In genomic region chr1:207000641-207001291, GRCh38 we compare ENCODE assay signal across 32 cellular contexts. TPM values are rescaled to one million over a fixed set of nuclear protein-coding genes. Genes with fewer than 3 reads are reported as not detected.
"Had no signal": no experiment of that assay in that cellular context is flagged by ENCODE, and none has a peak within 500 bp of the region (broad histone marks: within the 10 kb centered on the region; RNA-seq: fewer than 3 reads in every experiment).

No MANE protein-coding gene starts in this region.

- DNase-seq: effector CD4-positive, alpha-beta T cell; endodermal cell; heart left ventricle; hypothalamus; islet precursor cell; mammary epithelial cell; naive thymus-derived CD8-positive, alpha-beta T cell; psoas muscle; retina; right lobe of liver; spleen; stimulated activated CD4-positive, alpha-beta T cell treated with anti-CD3 and anti-CD28 coated beads, Interleukin-15, amount 100 ng/mL, for 24 hours; stimulated activated CD4-positive, alpha-beta T cell treated with anti-CD3 and anti-CD28 coated beads, Interleukin-1b, Interleukin-23, amount 100 ng/mL, for 48 hours; stimulated activated CD4-positive, alpha-beta T cell treated with anti-CD3 and anti-CD28 coated beads, Interleukin-4, amount 100 ng/mL, for 24 hours; testis had no signal

- H3K4me3 Mint-ChIP-seq: endodermal cell; naive thymus-derived CD8-positive, alpha-beta T cell; stimulated activated memory B cell treated with anti-CD40 and anti-IgM and Interleukin-4, amounts not matched to agents 10 μg/mL and 1 μg/mL and 100 μg/mL, for 72 hours; stimulated activated naive CD8-positive, alpha-beta T cell treated with anti-CD3 and anti-CD28 coated beads, Interleukin-15, Interleukin-2, amounts not matched to agents 100 ng/mL and 50 ng/mL, for 24 hours had no signal

- H3K27me3 ChIP-seq: neutrophil, right lobe of liver, spleen, testis, tibial nerve had no signal

- H3K27ac ChIP-seq: coronary artery, heart left ventricle, neutrophil, psoas muscle, right lobe of liver, spleen, testis, tibial nerve had no signal

- H3K4me3 ChIP-seq: coronary artery, heart left ventricle, psoas muscle, right lobe of liver, spleen, testis, tibial nerve had no signal

- H3K9me3 Mint-ChIP-seq: endodermal cell; naive thymus-derived CD8-positive, alpha-beta T cell; stimulated activated memory B cell treated with anti-CD40 and anti-IgM and Interleukin-4, amounts not matched to agents 10 μg/mL and 1 μg/mL and 100 μg/mL, for 72 hours; stimulated activated naive CD8-positive, alpha-beta T cell treated with anti-CD3 and anti-CD28 coated beads, Interleukin-15, Interleukin-2, amounts not matched to agents 100 ng/mL and 50 ng/mL, for 24 hours had no signal

- H3K27ac Mint-ChIP-seq: endodermal cell; stimulated activated memory B cell treated with anti-CD40 and anti-IgM and Interleukin-4, amounts not matched to agents 10 μg/mL and 1 μg/mL and 100 μg/mL, for 72 hours; stimulated activated naive CD8-positive, alpha-beta T cell treated with anti-CD3 and anti-CD28 coated beads, Interleukin-15, Interleukin-2, amounts not matched to agents 100 ng/mL and 50 ng/mL, for 24 hours had no signal

- H3K4me1 ChIP-seq: psoas muscle, testis had no signal

- ATAC-seq: heart left ventricle; left lobe of liver; naive thymus-derived CD8-positive, alpha-beta T cell; psoas muscle; right lobe of liver; stimulated activated memory B cell treated with anti-CD40 and anti-IgM and Interleukin-4, amounts not matched to agents 10 μg/mL and 1 μg/mL and 100 μg/mL, for 72 hours had no signal

- H3K36me3 Mint-ChIP-seq: naive thymus-derived CD8-positive, alpha-beta T cell; stimulated activated memory B cell treated with anti-CD40 and anti-IgM and Interleukin-4, amounts not matched to agents 10 μg/mL and 1 μg/mL and 100 μg/mL, for 72 hours had no signal

- H3K27me3 Mint-ChIP-seq: stimulated activated memory B cell treated with anti-CD40 and anti-IgM and Interleukin-4, amounts not matched to agents 10 μg/mL and 1 μg/mL and 100 μg/mL, for 72 hours had no signal

- H3K36me3 ChIP-seq: heart left ventricle, neutrophil, right lobe of liver, spleen, tibial nerve had no signal

- H3K9me3 ChIP-seq: heart left ventricle, neutrophil, psoas muscle, right lobe of liver, spleen, testis had no signal

RNA-seq across cellular contexts. Expression of gene FCAMR, which starts 30.5 kb away (rescaled TPM):
- total RNA-seq: dermis microvascular lymphatic vessel endothelial cell; endodermal cell; endothelial cell of umbilical vein; fibroblast of lung; frontal cortex; glomerular endothelial cell; heart left ventricle; lower leg skin; mammary epithelial cell; mesenteric fat pad; mononuclear cell; naive thymus-derived CD8-positive, alpha-beta T cell; osteoblast; psoas muscle; skeletal muscle tissue; subcutaneous adipose tissue; tibial nerve had no signal

RNA-seq across cellular contexts. Expression of gene C1orf116, which starts 31.8 kb away (rescaled TPM):
- total RNA-seq: dermis microvascular lymphatic vessel endothelial cell, fibroblast of lung, frontal cortex, glomerular endothelial cell, osteoblast, skeletal muscle tissue had no signal

RNA-seq across cellular contexts. Expression of gene PIGR, which starts 54.5 kb away (rescaled TPM):
- total RNA-seq: dermis microvascular lymphatic vessel endothelial cell; endodermal cell; endothelial cell of umbilical vein; fibroblast of lung; frontal cortex; glomerular endothelial cell; mononuclear cell; naive thymus-derived CD8-positive, alpha-beta T cell; osteoblast; testis had no signal
